Comparison of ENCODE assay signal across 18 cellular contexts in the genomic region with DNA sequence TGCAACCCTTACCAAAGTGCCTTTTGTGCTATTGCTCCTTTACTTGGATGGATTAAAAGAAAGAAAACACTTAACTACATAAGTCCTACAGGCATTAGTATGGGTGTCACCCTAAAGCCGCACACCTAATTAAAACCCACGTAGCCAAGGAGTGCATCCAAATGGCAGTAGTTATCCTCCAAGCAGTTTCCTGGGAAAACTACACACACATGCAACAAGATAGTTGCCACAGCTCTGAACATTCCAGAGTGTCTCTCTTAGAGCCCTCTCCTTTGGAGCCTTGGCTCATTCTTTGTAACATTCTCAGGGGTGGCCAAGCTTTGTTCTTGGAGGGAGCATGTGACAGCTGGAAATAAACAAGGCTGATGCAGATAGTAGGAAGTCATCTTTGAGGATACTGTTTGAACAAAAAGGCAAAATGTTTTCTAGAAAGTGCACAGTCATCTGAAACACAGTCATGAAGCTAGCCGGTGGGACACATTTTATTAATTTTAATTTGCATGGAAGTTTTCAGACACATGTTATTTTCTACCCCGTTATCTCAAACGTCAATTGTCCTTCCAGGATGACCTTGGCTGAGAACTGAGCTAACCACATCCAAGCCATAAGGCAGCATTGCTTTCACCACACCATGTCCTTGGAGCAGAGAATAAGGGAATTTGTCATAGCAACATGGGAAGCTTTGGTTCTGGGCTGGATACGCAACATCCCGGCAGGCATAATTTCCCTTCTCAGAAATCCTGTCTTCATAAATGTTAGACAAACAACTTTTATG. TPM values are rescaled to one million over a fixed set of nuclear protein-coding genes. Genes with fewer than 3 reads are reported as not detected.
DNase-seq lines count a peak whose midpoint lies in the region; ATAC-seq, FAIRE-seq and TF ChIP-seq lines count a peak whose summit lies in the region.
"Had no signal": no experiment of that assay in that cellular context is flagged by ENCODE, and none has a peak within 500 bp of the region (broad histone marks: within the 10 kb centered on the region; RNA-seq: fewer than 3 reads in every experiment).

No MANE protein-coding gene starts in this region.

- H3K36me3 ChIP-seq in HepG2 (replicated peaks in 1 of 2; ENCODE audit: control insufficient read depth in 1 of 2, insufficient read depth in 2 of 2, low read length in 2 of 2) (no peaks in the 10 kb centered on the region), skeletal muscle satellite cell (ENCODE audit: insufficient read depth, low read length) (no peaks in the 10 kb centered on the region), MG63 (no peaks in the 10 kb centered on the region)

- H3K36me3 Mint-ChIP-seq in chondrocyte (ENCODE audit: low read depth) = no peaks in the 10 kb centered on the region
- H3K36me3 Mint-ChIP-seq in activated CD8-positive, alpha-beta T cell treated with anti-CD3 and anti-CD28 coated beads for 36 hours (ENCODE audit: low read depth) = no peaks in the 10 kb centered on the region
- H3K36me3 Mint-ChIP-seq: brain; stimulated activated effector memory CD8-positive, alpha-beta T cell treated with anti-CD3 and anti-CD28 coated beads, Interleukin-12 subunit alpha, Interleukin-12 subunit beta, amount 100 ng/mL, for 72 hours had no signal

- H2AFZ ChIP-seq in HepG2 (ENCODE audit: low read length) = no peak overlapping the region

- no peak overlapping the region for H3K4me2 ChIP-seq in HepG2 (ENCODE audit: low read depth, low read length)
- no peak overlapping the region for H3K4me2 ChIP-seq in skeletal muscle satellite cell (ENCODE audit: low read length)

- no peaks in the 10 kb centered on the region for H3K79me2 ChIP-seq in HepG2 (ENCODE audit: insufficient read depth, low read length)

- H3K4me3 Mint-ChIP-seq in chondrocyte (ENCODE audit: unreplicated experiment) = no peak overlapping the region
- no peak overlapping the region for H3K4me3 Mint-ChIP-seq in activated CD8-positive, alpha-beta T cell treated with anti-CD3 and anti-CD28 coated beads for 36 hours
- H3K4me3 Mint-ChIP-seq: activated CD4-positive, alpha-beta memory T cell treated with anti-CD3 and anti-CD28 coated beads, Interleukin-2, amount 10 ng/mL, durations not matched to agents 7 days and 5 days; activated T-helper 17 cell treated with anti-CD3 and anti-CD28 coated beads, Interleukin-2, amount 50 U/mL, for 72 hours; brain; stimulated activated effector memory CD8-positive, alpha-beta T cell treated with anti-CD3 and anti-CD28 coated beads, Interleukin-12 subunit alpha, Interleukin-12 subunit beta, amount 100 ng/mL, for 72 hours had no signal

- H3K4me1 Mint-ChIP-seq in chondrocyte (ENCODE audit: low read depth) = peaks cover 53% of the 10 kb centered on the region
- H3K4me1 Mint-ChIP-seq in activated CD8-positive, alpha-beta T cell treated with anti-CD3 and anti-CD28 coated beads for 36 hours (ENCODE audit: low read depth) = peaks cover 6% of the 10 kb centered on the region
- H3K4me1 Mint-ChIP-seq: activated T-helper 17 cell treated with anti-CD3 and anti-CD28 coated beads, Interleukin-2, amount 50 U/mL, for 72 hours; stimulated activated effector memory CD8-positive, alpha-beta T cell treated with anti-CD3 and anti-CD28 coated beads, Interleukin-12 subunit alpha, Interleukin-12 subunit beta, amount 100 ng/mL, for 72 hours had no signal

- ATAC-seq in HepG2 = no peak
- ATAC-seq in HG02885 (IDR thresholded peaks at IDR 0.05; ENCODE audit: poor library complexity, unreplicated experiment) = no peak
- ATAC-seq in activated CD8-positive, alpha-beta T cell treated with anti-CD3 and anti-CD28 coated beads for 36 hours = no peak
- ATAC-seq: activated T-helper 17 cell treated with anti-CD3 and anti-CD28 coated beads, Interleukin-2, amount 50 U/mL, for 72 hours; stimulated activated effector memory CD8-positive, alpha-beta T cell treated with anti-CD3 and anti-CD28 coated beads, Interleukin-12 subunit alpha, Interleukin-12 subunit beta, amount 100 ng/mL, for 72 hours had no signal

- no TSS peak for BruUV-seq in HepG2 (replicated peaks; lab: Mats Ljungman, UMichigan)

- in situ Hi-C loops in Caki2 (cut with HindIII; ENCODE audit: low pct_unique_long_range_greater_than_20kb, low sequenced_read_pairs) = loop anchor here (10.0 kb wide), 1 partner anchor 83 kb away; no protein-coding TSS in a partner anchor
- in situ Hi-C loops in HepG2 (cut with HindIII; ENCODE audit: extremely low pct_ligation_motif_present, low pct_unique_long_range_greater_than_20kb) = no loop called here

- no peak overlapping the region for H3K27ac ChIP-seq in HepG2 (ENCODE audit: extremely low read length, insufficient read depth, low read length)
- H3K27ac ChIP-seq: SK-N-MC had no signal

- TF ChIP-seq EP300 in HepG2 (IDR thresholded peaks at IDR 0.05; ENCODE audit: low read depth in 2 of 2, low read length in 2 of 2) = no peak
- TF ChIP-seq EP300 in HepG2 (CRISPR knock-in tag; IDR thresholded peaks at IDR 0.05; ENCODE audit: borderline replicate concordance) = no peak

- POLR2A ChIA-PET in HepG2 (lab: Yijun Ruan, JAX) = no interaction called here
- POLR2A ChIA-PET in activated CD8-positive, alpha-beta T cell treated with anti-CD3 and anti-CD28 coated beads for 36 hours (lab: Charles Lee) = interaction anchor here (0.6 kb wide), 1 partner anchor 79 kb away, joined by 3 read pairs; no protein-coding TSS in a partner anchor

- H3K9me3 ChIP-seq in HepG2 (ENCODE audit: low read length) (no peaks in the 10 kb centered on the region), skeletal muscle satellite cell (replicated peaks; ENCODE audit: low read length) (no peaks in the 10 kb centered on the region), MG63 (no peaks in the 10 kb centered on the region)

- TF ChIP-seq POLR2A in HepG2 (IDR thresholded peaks at IDR 0.05; ENCODE audit: insufficient read depth in 1 of 2, low read depth in 2 of 2, low read length in 2 of 2) = no peak

- H3K27ac Mint-ChIP-seq in chondrocyte (ENCODE audit: unreplicated experiment) = peak overlapping the region; percentile 61
- no peak overlapping the region for H3K27ac Mint-ChIP-seq in activated CD8-positive, alpha-beta T cell treated with anti-CD3 and anti-CD28 coated beads for 36 hours
- H3K27ac Mint-ChIP-seq: activated CD4-positive, alpha-beta memory T cell treated with anti-CD3 and anti-CD28 coated beads, Interleukin-2, amount 10 ng/mL, durations not matched to agents 7 days and 5 days; activated T-helper 17 cell treated with anti-CD3 and anti-CD28 coated beads, Interleukin-2, amount 50 U/mL, for 72 hours; stimulated activated effector memory CD8-positive, alpha-beta T cell treated with anti-CD3 and anti-CD28 coated beads, Interleukin-12 subunit alpha, Interleukin-12 subunit beta, amount 100 ng/mL, for 72 hours had no signal

- H3K4me1 ChIP-seq in HepG2 (ENCODE audit: insufficient read depth, low read length) (no peaks in the 10 kb centered on the region; the same call in 1 of the 2 replicates), skeletal muscle satellite cell (ENCODE audit: control insufficient read depth, insufficient read depth, low read length) (peaks cover 55% of the 10 kb centered on the region)

- H3K9ac ChIP-seq in HepG2 (ENCODE audit: insufficient read depth, low read depth, low read length) = no peak overlapping the region
- peak overlapping the region; percentile 7 for H3K9ac ChIP-seq in skeletal muscle satellite cell (ENCODE audit: low read depth, low read length)

- no peaks in the 10 kb centered on the region for H4K20me1 ChIP-seq in HepG2 (ENCODE audit: insufficient read depth, low read length)

- no peak for FAIRE-seq in HepG2 (lab: Jason Lieb, UNC)

- intact Hi-C loops in HepG2 (cut with micrococcal nuclease; ENCODE audit: unreplicated experiment) = no loop called here
- intact Hi-C loops in activated CD8-positive, alpha-beta T cell treated with anti-CD3 and anti-CD28 coated beads for 36 hours (cut with micrococcal nuclease) = no loop called here

- H3K9me3 Mint-ChIP-seq in chondrocyte (ENCODE audit: low read depth) = no peaks in the 10 kb centered on the region
- H3K9me3 Mint-ChIP-seq in activated CD8-positive, alpha-beta T cell treated with anti-CD3 and anti-CD28 coated beads for 36 hours = no peaks in the 10 kb centered on the region
- H3K9me3 Mint-ChIP-seq: activated T-helper 17 cell treated with anti-CD3 and anti-CD28 coated beads, Interleukin-2, amount 50 U/mL, for 72 hours; stimulated activated effector memory CD8-positive, alpha-beta T cell treated with anti-CD3 and anti-CD28 coated beads, Interleukin-12 subunit alpha, Interleukin-12 subunit beta, amount 100 ng/mL, for 72 hours had no signal

- H3K27me3 ChIP-seq in HepG2 (ENCODE audit: control insufficient read depth in 1 of 2, insufficient read depth in 2 of 2, low read length in 2 of 2) = no peaks in the 10 kb centered on the region
- no peaks in the 10 kb centered on the region for H3K27me3 ChIP-seq in skeletal muscle satellite cell (ENCODE audit: control insufficient read depth, insufficient read depth, low read length)
- H3K27me3 ChIP-seq in MG63 = no peaks in the 10 kb centered on the region

- CTCF ChIA-PET in HepG2 (lab: Yijun Ruan, JAX; ENCODE audit: low intra/inter-chr PET ratio, low total read pairs) = no interaction called here
- CTCF ChIA-PET in activated CD8-positive, alpha-beta T cell treated with anti-CD3 and anti-CD28 coated beads for 36 hours (lab: Charles Lee) = no interaction called here

- no peak for TF ChIP-seq RAD21 in HepG2 (CRISPR knock-in tag; IDR thresholded peaks at IDR 0.05)

- H3K27me3 Mint-ChIP-seq in chondrocyte (ENCODE audit: low read depth) = no peaks in the 10 kb centered on the region
- no peaks in the 10 kb centered on the region for H3K27me3 Mint-ChIP-seq in activated CD8-positive, alpha-beta T cell treated with anti-CD3 and anti-CD28 coated beads for 36 hours
- H3K27me3 Mint-ChIP-seq: activated CD4-positive, alpha-beta memory T cell treated with anti-CD3 and anti-CD28 coated beads, Interleukin-2, amount 10 ng/mL, durations not matched to agents 7 days and 5 days had no signal

- WGBS in HepG2 (ENCODE audit: low lambda C conversion rate) = 62% methylated on average over 7 of the region's 7 CpGs

- no peak overlapping the region for H3K4me3 ChIP-seq in HepG2 (replicated peaks in 1 of 3; ENCODE audit: insufficient read depth in 1 of 3, low read depth in 2 of 3, low read length in 3 of 3)
- no peak overlapping the region for H3K4me3 ChIP-seq in skeletal muscle satellite cell (ENCODE audit: low read length)
- no peak overlapping the region for H3K4me3 ChIP-seq in MG63
- H3K4me3 ChIP-seq: SK-N-MC had no signal

- peak; percentile 70 for DNase-seq in Caki2 (ENCODE audit: low read depth)
- DNase-seq in chondrocyte (ENCODE audit: low spot score) = no peak
- no peak for DNase-seq in HepG2 (ENCODE audit: low spot score)
- DNase-seq in activated CD8-positive, alpha-beta T cell treated with anti-CD3 and anti-CD28 coated beads for 36 hours = no peak
- no peak for DNase-seq in MG63
- no peak for DNase-seq in retina
- DNase-seq: activated CD4-positive, alpha-beta memory T cell treated with anti-CD3 and anti-CD28 coated beads, Interleukin-2, amount 10 ng/mL, durations not matched to agents 7 days and 5 days; effector CD4-positive, alpha-beta T cell; foreskin fibroblast; H7; NCI-H1105 treated with DMSO at 0.1 percent for 48 hours; NCI-H226 had no signal

- no peak for TF ChIP-seq CTCF in chondrocyte (IDR thresholded peaks at IDR 0.05)
- TF ChIP-seq CTCF in HepG2 (CRISPR knock-in tag; IDR thresholded peaks at IDR 0.05) = no peak
- TF ChIP-seq CTCF in activated CD8-positive, alpha-beta T cell treated with anti-CD3 and anti-CD28 coated beads for 36 hours (IDR thresholded peaks at IDR 0.05) = no peak

RNA-seq across cellular contexts. Expression of gene KCNJ15, which starts 51.4 kb away (rescaled TPM):
- total RNA-seq in Caki2 (2014; rRNA removed; shearing (Covaris generic); ENCODE audit: low replicate concordance) = not detected in 2 replicates
- total RNA-seq in chondrocyte (0.21 to 0.80 TPM (median 0.27 TPM) in 3 replicates), HepG2 (2016; rRNA removed; fragmentation: Illumina TruSeq; extraction: Trizol) (not detected in 2 replicates)
- total RNA-seq in HepG2 (2016; cell fraction: cytosol; rRNA removed; fragmentation: Illumina TruSeq; extraction: Trizol; ENCODE audit: low read depth) = not detected in 2 replicates
- not detected in 2 replicates for total RNA-seq in HepG2 (2016; cell fraction: insoluble cytoplasmic fraction; rRNA removed; fragmentation: Illumina TruSeq; extraction: Trizol)
- total RNA-seq in HepG2 (2016; cell fraction: membrane; rRNA removed; fragmentation: Illumina TruSeq; extraction: Trizol) = not detected in 2 replicates
- total RNA-seq in HepG2 (2016; cell fraction: nucleus; rRNA removed; fragmentation: Illumina TruSeq; extraction: Trizol) = not detected in 2 replicates
- polyA plus RNA-seq in HepG2 (2011; rRNA removed) = not detected in 2 replicates
- polyA plus RNA-seq in HepG2 (2011; cell fraction: cytosol; rRNA removed) = not detected in 2 replicates
- not detected in 2 replicates for polyA plus RNA-seq in HepG2 (2011; cell fraction: nucleus; rRNA removed)
- not detected in 2 replicates for polyA plus RNA-seq in HepG2 (2012)
- polyA plus RNA-seq in HepG2 (2016; cell fraction: cytosol; fragmentation: Illumina TruSeq; extraction: Trizol; ENCODE audit: low read depth) = not detected in 2 replicates
- polyA plus RNA-seq in HepG2 (2016; cell fraction: insoluble cytoplasmic fraction; fragmentation: Illumina TruSeq; extraction: Trizol; ENCODE audit: low read depth) = not detected in 2 replicates
- polyA plus RNA-seq in HepG2 (2016; cell fraction: membrane; fragmentation: Illumina TruSeq; extraction: Trizol; ENCODE audit: low read depth) = not detected in 2 replicates
- not detected in 2 replicates for polyA plus RNA-seq in HepG2 (2016; cell fraction: nucleus; fragmentation: Illumina TruSeq; extraction: Trizol; ENCODE audit: insufficient read depth, low read depth)
- polyA minus RNA-seq in HepG2 (2011; rRNA and poly(A)+ RNA removed; ENCODE audit: low replicate concordance) = 2.6 TPM in 1 of 2 replicates, not detected in the other
- not detected in 2 replicates for polyA minus RNA-seq in HepG2 (2011; cell fraction: cytosol; rRNA and poly(A)+ RNA removed)
- not detected in 2 replicates for polyA minus RNA-seq in HepG2 (2011; cell fraction: nucleus; rRNA and poly(A)+ RNA removed)
- 20.0 and 24.5 TPM in 2 replicates for total RNA-seq in skeletal muscle satellite cell (2012; rRNA removed)
- total RNA-seq in activated CD8-positive, alpha-beta T cell treated with anti-CD3 and anti-CD28 coated beads for 36 hours = under 1 TPM in 1 of 2 experiments, not detected in 1; 0.43 TPM
- not detected in 2 replicates for total RNA-seq in MG63 (2014; rRNA removed; shearing (Covaris generic); ENCODE audit: low replicate concordance)
- total RNA-seq: activated CD4-positive, alpha-beta memory T cell treated with anti-CD3 and anti-CD28 coated beads, Interleukin-2, amount 10 ng/mL, durations not matched to agents 7 days and 5 days; H7 had no signal
